In genomic region chr2:88016948-88017779, GRCh38 we compare ENCODE assay signal across 8 cellular contexts. TPM values are rescaled to one million over a fixed set of nuclear protein-coding genes. Genes with fewer than 3 reads are reported as not detected.
A peak's percentile ranks its signal among the peaks of the same experiment; 100 is the strongest.
DNase-seq lines count a peak whose midpoint lies in the region; ATAC-seq and TF ChIP-seq lines count a peak whose summit lies in the region.

No MANE protein-coding gene starts in this region.

- no peak for TF ChIP-seq POLR2A in Peyer's patch (IDR thresholded peaks at IDR 0.05)
- no peak for TF ChIP-seq POLR2A in thyroid gland (IDR thresholded peaks at IDR 0.05)

- H3K36me3 ChIP-seq in HUES48 (ENCODE audit: control insufficient read depth, insufficient read depth, low read length): no peaks in the 10 kb centered on the region
- H3K36me3 ChIP-seq in Peyer's patch: no peaks in the 10 kb centered on the region
- no peaks in the 10 kb centered on the region for H3K36me3 ChIP-seq in lower lobe of right lung
- no peaks in the 10 kb centered on the region for H3K36me3 ChIP-seq in thyroid gland

- POLR2A ChIA-PET in GM10248 (lab: Yijun Ruan, JAX): interaction anchor here (0.5 to 0.6 kb wide), 2 partner anchors 168 to 223 kb away, joined by 3 to 4 read pairs; no protein-coding TSS in a partner anchor

- ATAC-seq in GM21528 (IDR thresholded peaks at IDR 0.05; ENCODE audit: low FRiP score, unreplicated experiment) (peak; percentile 65), lower lobe of right lung (peak; percentile 87)

- H3K27me3 ChIP-seq in HUES48 (ENCODE audit: control insufficient read depth, insufficient read depth, low read length) (no peaks in the 10 kb centered on the region), Peyer's patch (no peaks in the 10 kb centered on the region), lower lobe of right lung (ENCODE audit: low read depth) (no peaks in the 10 kb centered on the region), thyroid gland (no peaks in the 10 kb centered on the region)

- H3K4me3 ChIP-seq in HUES48 (ENCODE audit: low read depth, low read length) (peak overlapping the region; percentile 84), Peyer's patch (peak overlapping the region; percentile 49 to 84 (median 62)), lower lobe of right lung (peak overlapping the region; percentile 67), thyroid gland (replicated peaks in 1 of 3) (peak overlapping the region; percentile 29 to 47 (median 38))

- peak overlapping the region; percentile 94 for H3K27ac ChIP-seq in HUES48 (ENCODE audit: low read depth, low read length)
- peak overlapping the region; percentile 85 to 89 (median 88) for H3K27ac ChIP-seq in Peyer's patch
- peak overlapping the region; percentile 85 for H3K27ac ChIP-seq in cingulate gyrus (ENCODE audit: low read depth, low read length)
- H3K27ac ChIP-seq in lower lobe of right lung: peak overlapping the region; percentile 84
- H3K27ac ChIP-seq in thyroid gland: peak overlapping the region; percentile 38 to 90 (median 73)

- peak; percentile 75 for DNase-seq in GM10248 (ENCODE audit: extremely low spot score)
- DNase-seq in Peyer's patch: peak in 2 of 3 donors; percentile 70 to 85
- DNase-seq in lower lobe of right lung: peak; percentile 73
- DNase-seq in thyroid gland: peak in 1 of 2 donors; percentile 64
- DNase-seq in NCI-H187 (lab: John Stamatoyannopoulos, UW): no peak

- CTCF ChIA-PET in GM10248 (lab: Yijun Ruan, JAX): interaction anchor here (1.3 to 2.4 kb wide), 3 partner anchors 15 to 44 kb away, joined by 3 to 9 read pairs (median 5); no protein-coding TSS in a partner anchor

- peaks cover 16% of the 10 kb centered on the region for H3K4me1 ChIP-seq in HUES48 (ENCODE audit: control insufficient read depth, insufficient read depth, low read length)
- H3K4me1 ChIP-seq in Peyer's patch: peaks cover 0 to 7% (median 3%) of the 10 kb centered on the region in 4 donors
- H3K4me1 ChIP-seq in lower lobe of right lung: no peaks in the 10 kb centered on the region
- peaks cover 0 to 6% of the 10 kb centered on the region in 2 donors for H3K4me1 ChIP-seq in thyroid gland

- no peaks in the 10 kb centered on the region; the same call in 1 of the 2 replicates for H3K9me3 ChIP-seq in HUES48 (ENCODE audit: control insufficient read depth, insufficient read depth, low read length)
- no peaks in the 10 kb centered on the region for H3K9me3 ChIP-seq in Peyer's patch
- no peaks in the 10 kb centered on the region for H3K9me3 ChIP-seq in lower lobe of right lung
- no peaks in the 10 kb centered on the region for H3K9me3 ChIP-seq in thyroid gland

- TF ChIP-seq CTCF in GM10248 (IDR thresholded peaks at IDR 0.05; ENCODE audit: control extremely low read depth, extremely low read depth, low read depth, missing control alignments) (no peak), Peyer's patch (IDR thresholded peaks at IDR 0.05) (no peak), lower lobe of right lung (IDR thresholded peaks at IDR 0.05) (no peak), thyroid gland (IDR thresholded peaks at IDR 0.05) (no peak)

- intact Hi-C loops in lower lobe of right lung (cut with DNase I): no loop called here
- intact Hi-C loops in thyroid gland (cut with DNase I): no loop called here

- H3K9ac ChIP-seq in HUES48 (ENCODE audit: low read depth, low read length): peak overlapping the region; percentile 94

- whole genome bisulfite sequencing in thyroid gland, 2 donors: 19 to 22% methylated on average over 39 to 42 of the region's 47 CpGs

RNA-seq across cellular contexts. Expression of gene RNU2-63P, which starts 0.8 kb away (rescaled TPM):
- total RNA-seq in Peyer's patch: 1,000 to 10,000 TPM in 1 of 4 donors, not detected in 3; 1,585 TPM
- total RNA-seq in lower lobe of right lung: not detected
- not detected for total RNA-seq in thyroid gland

RNA-seq across cellular contexts. Expression of gene KRCC1, which starts 38.4 kb away (rescaled TPM):
- 10 to 100 TPM; 18.0 to 40.4 (median 27.3) TPM for total RNA-seq in Peyer's patch
- 24.7 TPM for total RNA-seq in lower lobe of right lung
- 10 to 100 TPM; 29.4 to 44.6 (median 35.9) TPM for total RNA-seq in thyroid gland

RNA-seq across cellular contexts. Expression of gene SMYD1, which starts 50.5 kb away (rescaled TPM):
- total RNA-seq in Peyer's patch (1 to 10 TPM in 1 of 4 donors, under 1 TPM in 1, not detected in 2; 0.67 to 2.7 TPM), lower lobe of right lung (not detected), thyroid gland (not detected)

Comparison
In these comparisons a context has a peak if more than half of its experiments do, and no peak if none do; other contexts are left out.
1. DNase-seq: peak in GM10248 (single experiment), Peyer's patch (2 of 3) and lower lobe of right lung (single experiment); none in NCI-H187 (0 of 2).
2. Peak in every context shown above with its lines, with median percentiles within 50 percentile points of each other: H3K27ac ChIP-seq and H3K4me3 ChIP-seq.